13 cellular contexts compared by ENCODE assay signal in the genomic region with DNA sequence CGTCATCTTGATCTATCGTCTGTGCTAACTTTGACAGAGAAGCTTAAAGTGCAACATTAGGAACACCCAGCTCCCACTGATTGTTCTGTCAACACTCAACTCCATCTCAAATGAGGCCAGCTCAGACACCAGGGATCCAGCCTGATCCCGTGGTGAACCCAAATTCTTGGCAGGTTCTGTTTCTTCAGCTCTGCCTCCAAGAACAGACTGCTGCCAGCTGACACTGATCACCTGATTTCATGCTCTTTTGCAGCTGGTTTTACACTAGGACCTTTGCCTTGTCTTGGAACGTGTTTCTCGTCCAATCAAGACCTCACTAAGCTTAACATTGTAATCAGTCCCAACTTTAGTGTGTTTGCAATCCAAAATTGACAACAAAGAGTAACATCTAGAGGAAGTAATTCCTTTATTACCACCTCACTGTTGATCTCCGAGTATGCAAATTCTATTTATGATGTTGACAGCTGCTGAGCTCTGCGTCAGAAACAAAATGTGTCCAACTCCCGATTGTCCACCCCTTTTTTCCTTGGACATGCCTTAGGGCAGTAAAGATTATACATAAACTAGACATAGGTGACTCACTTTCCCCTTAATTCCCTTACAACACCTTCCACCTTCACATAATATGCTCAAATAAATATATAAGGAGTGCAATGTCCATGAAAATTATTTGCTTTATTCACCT. TPM values are rescaled to one million over a fixed set of nuclear protein-coding genes. Genes with fewer than 3 reads are reported as not detected.
DNase-seq lines count a peak whose midpoint lies in the region; ATAC-seq and TF ChIP-seq lines count a peak whose summit lies in the region.
"Had no signal": no experiment of that assay in that cellular context is flagged by ENCODE, and none has a peak within 500 bp of the region (broad histone marks: within the 10 kb centered on the region; RNA-seq: fewer than 3 reads in every experiment).

No MANE protein-coding gene starts in this region.

- H3K36me3 ChIP-seq in left lung (peaks cover 0 to 20% of the 10 kb centered on the region in 2 donors), smooth muscle cell (ENCODE audit: low read depth) (no peaks in the 10 kb centered on the region)

- DNase-seq in DMS 273 (lab: John Stamatoyannopoulos, UW; ENCODE audit: unreplicated experiment): peak; percentile 24
- DNase-seq in DMS 273 treated with DMSO at 0.1 percent for 48 hours (lab: John Stamatoyannopoulos, UW): no peak
- DNase-seq in left lung: peak in 1 of 2 donors; percentile 59
- DNase-seq in smooth muscle cell (lab: John Stamatoyannopoulos, UW; ENCODE audit: unreplicated experiment): no peak
- DNase-seq in NCI-H82 treated with DMSO at 0.1 percent for 48 hours (lab: John Stamatoyannopoulos, UW; ENCODE audit: unreplicated experiment): no peak
- no peak for DNase-seq in chondrocyte (ENCODE audit: low spot score)

- ATAC-seq in activated T-helper 17 cell treated with anti-CD3 and anti-CD28 coated beads, Interleukin-2, amount 50 U/mL, for 72 hours (replicated peaks): no peak
- ATAC-seq in left lung: peak; percentile 34
- no peak for ATAC-seq in HG03460 (IDR thresholded peaks at IDR 0.05; ENCODE audit: unreplicated experiment)
- ATAC-seq: HepG2 had no signal

- TF ChIP-seq CTCF in left lung (IDR thresholded peaks at IDR 0.05): no peak
- TF ChIP-seq CTCF in smooth muscle cell (IDR thresholded peaks at IDR 0.05; ENCODE audit: borderline replicate concordance, insufficient read depth, poor library complexity, severe bottlenecking): no peak
- TF ChIP-seq CTCF in chondrocyte (IDR thresholded peaks at IDR 0.05): no peak

- no peak overlapping the region for H3K27ac Mint-ChIP-seq in activated T-helper 17 cell treated with anti-CD3 and anti-CD28 coated beads, Interleukin-2, amount 50 U/mL, for 72 hours
- H3K27ac Mint-ChIP-seq in chondrocyte (ENCODE audit: unreplicated experiment): no peak overlapping the region

- peaks cover 0 to 14% of the 10 kb centered on the region in 2 donors for H3K4me1 ChIP-seq in left lung
- peaks cover 9% of the 10 kb centered on the region for H3K4me1 ChIP-seq in smooth muscle cell (ENCODE audit: low read depth)

- H3F3A ChIP-seq in smooth muscle cell (ENCODE audit: low read depth): no peaks in the 10 kb centered on the region

- no peak overlapping the region for H2AFZ ChIP-seq in smooth muscle cell (ENCODE audit: low read depth)

- peak overlapping the region; percentile 92 for H3K4me2 ChIP-seq in smooth muscle cell

- no peaks in the 10 kb centered on the region for H3K79me2 ChIP-seq in smooth muscle cell (ENCODE audit: low read depth)

- H3K4me3 Mint-ChIP-seq in activated T-helper 17 cell treated with anti-CD3 and anti-CD28 coated beads, Interleukin-2, amount 50 U/mL, for 72 hours: peak overlapping the region; percentile 96
- H3K4me3 Mint-ChIP-seq in chondrocyte (ENCODE audit: unreplicated experiment): no peak overlapping the region

- H3K4me3 ChIP-seq in left lung (peak overlapping the region; percentile 48 to 54), smooth muscle cell (no peak overlapping the region)

- H3K9me3 ChIP-seq in left lung: no peaks in the 10 kb centered on the region
- no peaks in the 10 kb centered on the region for H3K9me3 ChIP-seq in smooth muscle cell (replicated peaks; ENCODE audit: low read depth)
- H3K9me3 ChIP-seq: gastrocnemius medialis had no signal

- no peaks in the 10 kb centered on the region for H3K9me3 Mint-ChIP-seq in activated T-helper 17 cell treated with anti-CD3 and anti-CD28 coated beads, Interleukin-2, amount 50 U/mL, for 72 hours
- H3K9me3 Mint-ChIP-seq in chondrocyte (ENCODE audit: low read depth): peaks cover 3% of the 10 kb centered on the region
- H3K9me3 Mint-ChIP-seq: activated CD4-positive, alpha-beta memory T cell treated with anti-CD3 and anti-CD28 coated beads, Interleukin-2, amount 10 ng/mL, durations not matched to agents 7 days and 5 days; stimulated activated memory B cell treated with anti-CD40 and anti-IgM and Interleukin-4, amounts not matched to agents 10 μg/mL and 1 μg/mL and 100 μg/mL, for 72 hours had no signal

- intact Hi-C loops in left lung (cut with DNase I): no loop called here

- 91% methylated on average over 8 of the region's 8 CpGs for WGBS in smooth muscle cell (ENCODE audit: low lambda C conversion rate)

- H3K27me3 Mint-ChIP-seq in activated T-helper 17 cell treated with anti-CD3 and anti-CD28 coated beads, Interleukin-2, amount 50 U/mL, for 72 hours: peaks cover 4% of the 10 kb centered on the region
- no peaks in the 10 kb centered on the region for H3K27me3 Mint-ChIP-seq in chondrocyte (ENCODE audit: low read depth)

- peaks cover 22% of the 10 kb centered on the region for H3K4me1 Mint-ChIP-seq in activated T-helper 17 cell treated with anti-CD3 and anti-CD28 coated beads, Interleukin-2, amount 50 U/mL, for 72 hours
- peaks cover 25% of the 10 kb centered on the region for H3K4me1 Mint-ChIP-seq in chondrocyte (ENCODE audit: low read depth)

- no peaks in the 10 kb centered on the region for H4K20me1 ChIP-seq in smooth muscle cell (ENCODE audit: low read depth)

- H3K9ac ChIP-seq in smooth muscle cell (ENCODE audit: low read depth): no peak overlapping the region

- H3K27ac ChIP-seq in left lung: peak overlapping the region in 1 of 2 donors; percentile 89
- no peak overlapping the region for H3K27ac ChIP-seq in smooth muscle cell (ENCODE audit: low read depth)
- H3K27ac ChIP-seq: SJSA1 had no signal

- peaks cover 17% of the 10 kb centered on the region for H3K36me3 Mint-ChIP-seq in activated T-helper 17 cell treated with anti-CD3 and anti-CD28 coated beads, Interleukin-2, amount 50 U/mL, for 72 hours (ENCODE audit: low read depth)
- H3K36me3 Mint-ChIP-seq in chondrocyte (ENCODE audit: low read depth): peaks cover 11% of the 10 kb centered on the region

- no peaks in the 10 kb centered on the region for H3K27me3 ChIP-seq in left lung
- H3K27me3 ChIP-seq in smooth muscle cell (ENCODE audit: low read depth): no peaks in the 10 kb centered on the region
- H3K27me3 ChIP-seq: gastrocnemius medialis, SJSA1 had no signal

RNA-seq across cellular contexts. Expression of a gene that starts 1.6 kb away (rescaled TPM):
- total RNA-seq in activated T-helper 17 cell treated with anti-CD3 and anti-CD28 coated beads, Interleukin-2, amount 50 U/mL, for 72 hours: 10 to 100 TPM in 1 of 2 donors, 1 to 10 TPM in 1; 5.7 to 25.8 TPM
- 10 to 100 TPM; 55.9 to 60.2 TPM for total RNA-seq in left lung
- total RNA-seq in smooth muscle cell: 13.8 and 19.8 TPM in 2 replicates
- 15.4 and 19.5 TPM in 2 replicates for polyA plus RNA-seq in smooth muscle cell
- 27.7 to 29.9 TPM (median 28.6 TPM) in 3 replicates for total RNA-seq in chondrocyte
- total RNA-seq: HepG2 had no signal
- polyA plus RNA-seq: HepG2 had no signal
